ENCODE assay signal across 1 cellular context in the genomic region with DNA sequence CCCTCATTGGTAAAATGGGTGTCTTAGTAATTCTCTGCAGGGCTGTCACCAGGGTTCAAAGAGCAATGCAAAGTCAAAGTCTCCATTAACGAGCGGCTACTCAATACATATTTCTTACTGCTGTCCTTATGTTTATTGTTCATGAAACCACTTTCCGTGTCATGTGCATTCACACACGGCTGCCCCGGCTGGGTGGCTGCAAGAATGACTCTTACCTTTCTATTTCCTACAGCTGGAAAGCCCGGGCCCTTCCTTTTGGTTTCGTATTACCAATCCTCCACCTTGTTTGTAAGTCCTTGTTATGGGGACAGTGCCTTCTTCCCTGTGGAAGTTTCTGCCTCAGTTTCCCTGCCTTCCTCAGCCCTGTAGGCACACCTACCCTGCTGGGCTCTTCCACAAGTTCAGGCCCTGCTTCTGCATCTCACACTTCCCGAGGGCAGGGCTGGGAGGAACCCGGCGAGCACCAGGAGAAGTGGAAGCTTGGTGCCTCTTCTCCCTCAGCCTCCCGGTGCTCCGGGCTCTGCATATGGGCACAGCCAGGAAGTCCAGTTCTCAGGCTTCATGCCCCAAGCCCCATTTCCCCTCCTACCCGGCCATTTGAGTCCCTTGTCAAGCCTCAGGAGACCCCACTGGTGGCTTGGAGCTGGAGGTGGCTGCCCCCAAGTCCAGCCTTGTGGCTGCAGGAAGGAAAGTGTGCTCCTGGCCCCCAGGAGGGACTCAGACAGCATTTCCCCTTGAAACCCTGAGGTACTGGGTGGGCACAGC.
TF ChIP-seq lines count a peak whose summit lies in the region.

No MANE protein-coding gene starts in this region.

TF ChIP-seq in GM12878, 131 proteins besides CTCF, POLR2A, EP300 and RAD21 (continued from another document):
- TF ChIP-seq TBL1XR1 (IDR thresholded peaks at IDR 0.05; ENCODE audit: low read depth, low read length) (peak; percentile 85; the same call in 1 of the 2 replicates), DPF2 (IDR thresholded peaks at IDR 0.05) (peak; percentile 40; the same call in 1 of the 2 replicates), TCF3 (IDR thresholded peaks at IDR 0.05; ENCODE audit: borderline replicate concordance, insufficient read depth, low read depth, low read length) (peak; percentile 58; the same call in 1 of the 2 replicates), SKIL (IDR thresholded peaks at IDR 0.05; ENCODE audit: low read depth, poor library complexity, severe bottlenecking) (peak; percentile 91)
